1 cellular context compared by ENCODE assay signal in genomic region chr17:4395111-4395478, GRCh38.
TF ChIP-seq lines count a peak whose summit lies in the region.

No MANE protein-coding gene starts in this region.

TF ChIP-seq in HEK293, 187 proteins besides CTCF, POLR2A, EP300 and RAD21 (continued from another document):
- TF ChIP-seq ZBTB10 (tag by site-specific recombination; IDR thresholded peaks at IDR 0.05), result no peak
- no peak for TF ChIP-seq ZBTB6 (tag by site-specific recombination; IDR thresholded peaks at IDR 0.05)
